In genomic region chr10:8817303-8817702, GRCh38 we compare ENCODE assay signal across 25 cellular contexts.
"Had no signal": no experiment of that assay in that cellular context is flagged by ENCODE, and none has a peak within 500 bp of the region (broad histone marks: within the 10 kb centered on the region; RNA-seq: fewer than 3 reads in every experiment).

No MANE protein-coding gene starts in this region.

- H3K36me3 ChIP-seq: brain microvascular endothelial cell, Peyer's patch had no signal

- H3K27ac Mint-ChIP-seq: activated CD4-positive, alpha-beta memory T cell treated with anti-CD3 and anti-CD28 coated beads, Interleukin-2, amount 10 ng/mL, durations not matched to agents 7 days and 5 days; activated CD4-positive, alpha-beta T cell treated with anti-CD3 and anti-CD28 coated beads, Interleukin-2, amount 10 ng/mL, durations not matched to agents 7 days and 5 days; activated naive CD4-positive, alpha-beta T cell treated with anti-CD3 and anti-CD28 coated beads for 36 hours; activated naive CD8-positive, alpha-beta T cell; activated T-helper 17 cell treated with anti-CD3 and anti-CD28 coated beads, Interleukin-2, amount 50 U/mL, for 72 hours; IgD-negative memory B cell had no signal

- H3K4me1 ChIP-seq: Peyer's patch had no signal

- H3K9me3 ChIP-seq: Peyer's patch had no signal

- H3K27ac ChIP-seq: brain microvascular endothelial cell, Peyer's patch, VCaP had no signal

- H3K27me3 ChIP-seq: brain microvascular endothelial cell, Peyer's patch had no signal

- H3K36me3 Mint-ChIP-seq: IgD-negative memory B cell had no signal

- ATAC-seq: activated T-helper 17 cell treated with anti-CD3 and anti-CD28 coated beads, Interleukin-2, amount 50 U/mL, for 72 hours had no signal

- H3K4me3 ChIP-seq: Peyer's patch had no signal

- DNase-seq: activated CD4-positive, alpha-beta memory T cell treated with anti-CD3 and anti-CD28 coated beads, Interleukin-2, amount 10 ng/mL, durations not matched to agents 7 days and 5 days; activated CD4-positive, alpha-beta T cell treated with anti-CD3 and anti-CD28 coated beads, Interleukin-2, amount 10 ng/mL, durations not matched to agents 7 days and 5 days; activated CD4-positive, CD25-positive, alpha-beta regulatory T cell; activated gamma-delta T cell; activated naive CD4-positive, alpha-beta T cell treated with anti-CD3 and anti-CD28 coated beads for 36 hours; activated T-cell treated with anti-CD3 and anti-CD28 coated beads for 4 hours; activated T-cell treated with anti-CD3 and anti-CD28 coated beads, Interleukin-2, amount 50 U/mL, for 48 hours; brain microvascular endothelial cell; central memory CD4-positive, alpha-beta T cell; KG1; NCI-H1092; NCI-H1417; NCI-H1930; NCI-H2171; NCI-H2227 treated with DMSO at 0.1 percent for 48 hours; NCI-H510A treated with DMSO at 0.1 percent for 48 hours; NCI-H69; NK-92 treated with Interleukin-12 subunit alpha and Interleukin-12 subunit beta, amount 100 ng/mL, for 24 hours; Peyer's patch; SIG-M5; T-helper 1 cell had no signal

- H3K27me3 Mint-ChIP-seq: activated CD4-positive, alpha-beta memory T cell treated with anti-CD3 and anti-CD28 coated beads, Interleukin-2, amount 10 ng/mL, durations not matched to agents 7 days and 5 days; activated CD4-positive, alpha-beta T cell treated with anti-CD3 and anti-CD28 coated beads, Interleukin-2, amount 10 ng/mL, durations not matched to agents 7 days and 5 days; activated naive CD8-positive, alpha-beta T cell; activated T-helper 17 cell treated with anti-CD3 and anti-CD28 coated beads, Interleukin-2, amount 50 U/mL, for 72 hours; IgD-negative memory B cell had no signal

- H3K4me1 Mint-ChIP-seq: activated CD4-positive, alpha-beta memory T cell treated with anti-CD3 and anti-CD28 coated beads, Interleukin-2, amount 10 ng/mL, durations not matched to agents 7 days and 5 days; activated CD4-positive, alpha-beta T cell treated with anti-CD3 and anti-CD28 coated beads, Interleukin-2, amount 10 ng/mL, durations not matched to agents 7 days and 5 days; activated T-helper 17 cell treated with anti-CD3 and anti-CD28 coated beads, Interleukin-2, amount 50 U/mL, for 72 hours had no signal

- H3K9me3 Mint-ChIP-seq: activated CD4-positive, alpha-beta memory T cell treated with anti-CD3 and anti-CD28 coated beads, Interleukin-2, amount 10 ng/mL, durations not matched to agents 7 days and 5 days; activated CD4-positive, alpha-beta T cell treated with anti-CD3 and anti-CD28 coated beads, Interleukin-2, amount 10 ng/mL, durations not matched to agents 7 days and 5 days; activated naive CD4-positive, alpha-beta T cell treated with anti-CD3 and anti-CD28 coated beads for 36 hours; activated T-helper 17 cell treated with anti-CD3 and anti-CD28 coated beads, Interleukin-2, amount 50 U/mL, for 72 hours had no signal

- H3K4me3 Mint-ChIP-seq: activated CD4-positive, alpha-beta memory T cell treated with anti-CD3 and anti-CD28 coated beads, Interleukin-2, amount 10 ng/mL, durations not matched to agents 7 days and 5 days; activated CD4-positive, alpha-beta T cell treated with anti-CD3 and anti-CD28 coated beads, Interleukin-2, amount 10 ng/mL, durations not matched to agents 7 days and 5 days; activated naive CD4-positive, alpha-beta T cell treated with anti-CD3 and anti-CD28 coated beads for 36 hours; activated naive CD8-positive, alpha-beta T cell; activated T-helper 17 cell treated with anti-CD3 and anti-CD28 coated beads, Interleukin-2, amount 50 U/mL, for 72 hours; IgD-negative memory B cell had no signal
